In genomic region chr6:28251648-28252506, GRCh38 we compare ENCODE assay signal across 8 cellular contexts. TPM values are rescaled to one million over a fixed set of nuclear protein-coding genes. Genes with fewer than 3 reads are reported as not detected.
DNase-seq lines count a peak whose midpoint lies in the region; ATAC-seq and TF ChIP-seq lines count a peak whose summit lies in the region.

Gene ZKSCAN4, minus strand, starts transcription at chr6:28252269. Its CDS starts 289 bp downstream, at chr6:28251980.

- H3K36me3 ChIP-seq in duodenal mucosa (ENCODE audit: control insufficient read depth in 1 of 2, insufficient read depth in 2 of 2, low read length in 2 of 2) = peaks cover 0 to 12% of the 10 kb centered on the region in 2 donors
- H3K36me3 ChIP-seq in right lobe of liver = peaks cover 0 to 17% (median 0%) of the 10 kb centered on the region in 4 donors

- H3K27ac ChIP-seq in duodenal mucosa (ENCODE audit: low read depth, low read length) (no peak within 1 kb of the TSS), right lobe of liver (peak within 1 kb of the TSS in 1 of 3 donors; percentile 24)

- no peak for TF ChIP-seq CTCF in AG09319 (IDR thresholded peaks at IDR 0.05; ENCODE audit: low read depth, low read length)
- no peak for TF ChIP-seq CTCF in right lobe of liver (IDR thresholded peaks at IDR 0.05)

- peak within 1 kb of the TSS; percentile 69 to 77 for H3K9ac ChIP-seq in duodenal mucosa (ENCODE audit: low read depth in 1 of 2, low read length in 2 of 2)

- TF ChIP-seq POLR2A in right lobe of liver (IDR thresholded peaks at IDR 0.05) = no peak

- H3K27me3 ChIP-seq in duodenal mucosa (ENCODE audit: control insufficient read depth in 1 of 2, insufficient read depth in 2 of 2, low read length in 2 of 2) = no peaks in the 10 kb centered on the region
- H3K27me3 ChIP-seq in right lobe of liver = no peaks in the 10 kb centered on the region

- ATAC-seq in GM19035 (IDR thresholded peaks at IDR 0.05; ENCODE audit: unreplicated experiment) (peak; percentile 81), HG03469 (IDR thresholded peaks at IDR 0.05; ENCODE audit: unreplicated experiment) (peak; percentile 65), right lobe of liver (peak; percentile 92 to 99 (median 96))

- DNase-seq in AG09319 (ENCODE audit: extremely low read depth, low read depth) (peak; percentile 82), NCI-H69 (lab: John Stamatoyannopoulos, UW) (peak; percentile 96), right lobe of liver (peak; percentile 60 to 84 (median 71))
- DNase-seq in activated CD4-positive, alpha-beta T cell treated with anti-CD3 and anti-CD28 coated beads, Interleukin-2, amount 50 U/mL, for 24 hours (ENCODE audit: low read depth in 1 of 2, low spot score in 1 of 2) = peak; percentile 59 to 82
- DNase-seq in stimulated activated CD4-positive, alpha-beta T cell treated with anti-CD3 and anti-CD28 coated beads, Interleukin-4, amount 100 ng/mL, for 24 hours = peak; percentile 89

- H3K9me3 ChIP-seq in duodenal mucosa (ENCODE audit: control insufficient read depth in 1 of 2, low read length in 2 of 2) (no peaks in the 10 kb centered on the region), right lobe of liver (no peaks in the 10 kb centered on the region)

- intact Hi-C loops in right lobe of liver (cut with DNase I) = no loop called here

- H3K4me3 ChIP-seq in duodenal mucosa (ENCODE audit: low read depth in 1 of 2, low read length in 2 of 2) (peak within 1 kb of the TSS; percentile 99 to 100), right lobe of liver (peak within 1 kb of the TSS; percentile 59 to 95 (median 89))

- WGBS in right lobe of liver (ENCODE audit: insufficient coverage, low coverage, low lambda C conversion rate, missing lambda C conversion rate) = 1% methylated on average over 20 of the region's 36 CpGs

- H3K4me1 ChIP-seq in duodenal mucosa (ENCODE audit: control insufficient read depth in 1 of 2, insufficient read depth in 2 of 2, low read length in 2 of 2) (peaks cover 7 to 17% of the 10 kb centered on the region in 2 donors), right lobe of liver (peaks cover 0 to 9% (median 2%) of the 10 kb centered on the region in 4 donors)

RNA-seq across cellular contexts. Expression of gene ZKSCAN4, which starts in this region (rescaled TPM):
- 1 to 10 TPM; 1.1 to 2.6 (median 2.3) TPM for total RNA-seq in right lobe of liver
